Comparison of ENCODE assay signal across 1 cellular context in the genomic region with DNA sequence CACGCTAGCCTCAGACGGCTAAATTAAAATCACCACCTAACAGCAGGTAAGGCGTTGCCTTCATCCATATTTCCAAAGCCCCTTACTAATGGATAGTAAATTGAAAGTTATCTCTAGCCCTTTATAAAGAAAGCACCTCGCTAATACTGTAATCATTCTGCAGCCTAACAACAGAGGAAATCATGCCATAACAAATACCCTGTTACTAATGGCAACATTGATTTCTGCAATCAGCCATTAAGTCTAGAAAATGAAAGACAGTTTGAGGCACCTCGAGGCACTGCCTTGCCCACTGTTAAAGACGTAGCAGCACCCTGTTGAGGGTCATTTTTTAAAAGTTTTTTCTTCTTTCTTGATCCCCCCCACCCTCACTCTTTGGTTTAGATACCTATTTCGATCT.
TF ChIP-seq lines count a peak whose summit lies in the region.

No MANE protein-coding gene starts in this region.

TF ChIP-seq in HepG2, 621 proteins besides CTCF, POLR2A, EP300 and RAD21 (continued from another document):
- TF ChIP-seq ZNF34 (CRISPR knock-in tag; IDR thresholded peaks at IDR 0.05; ENCODE audit: borderline replicate concordance) (no peak), ZNF235 (CRISPR knock-in tag; IDR thresholded peaks at IDR 0.05; ENCODE audit: borderline replicate concordance) (no peak), SNAPC2 (CRISPR knock-in tag; IDR thresholded peaks at IDR 0.05) (no peak), MED8 (CRISPR knock-in tag; IDR thresholded peaks at IDR 0.05; ENCODE audit: insufficient replicate concordance) (no peak), CREB1 (IDR thresholded peaks at IDR 0.05) (no peak), CREB1 (CRISPR knock-in tag; IDR thresholded peaks at IDR 0.05) (no peak), ZNF264 (CRISPR knock-in tag; IDR thresholded peaks at IDR 0.05) (no peak), AKAP8 (CRISPR knock-in tag; IDR thresholded peaks at IDR 0.05) (no peak), GATAD1 (CRISPR knock-in tag; IDR thresholded peaks at IDR 0.05) (no peak), BHLHE40 (IDR thresholded peaks at IDR 0.05; ENCODE audit: low read length) (no peak)
- TF ChIP-seq, protein P1, sequence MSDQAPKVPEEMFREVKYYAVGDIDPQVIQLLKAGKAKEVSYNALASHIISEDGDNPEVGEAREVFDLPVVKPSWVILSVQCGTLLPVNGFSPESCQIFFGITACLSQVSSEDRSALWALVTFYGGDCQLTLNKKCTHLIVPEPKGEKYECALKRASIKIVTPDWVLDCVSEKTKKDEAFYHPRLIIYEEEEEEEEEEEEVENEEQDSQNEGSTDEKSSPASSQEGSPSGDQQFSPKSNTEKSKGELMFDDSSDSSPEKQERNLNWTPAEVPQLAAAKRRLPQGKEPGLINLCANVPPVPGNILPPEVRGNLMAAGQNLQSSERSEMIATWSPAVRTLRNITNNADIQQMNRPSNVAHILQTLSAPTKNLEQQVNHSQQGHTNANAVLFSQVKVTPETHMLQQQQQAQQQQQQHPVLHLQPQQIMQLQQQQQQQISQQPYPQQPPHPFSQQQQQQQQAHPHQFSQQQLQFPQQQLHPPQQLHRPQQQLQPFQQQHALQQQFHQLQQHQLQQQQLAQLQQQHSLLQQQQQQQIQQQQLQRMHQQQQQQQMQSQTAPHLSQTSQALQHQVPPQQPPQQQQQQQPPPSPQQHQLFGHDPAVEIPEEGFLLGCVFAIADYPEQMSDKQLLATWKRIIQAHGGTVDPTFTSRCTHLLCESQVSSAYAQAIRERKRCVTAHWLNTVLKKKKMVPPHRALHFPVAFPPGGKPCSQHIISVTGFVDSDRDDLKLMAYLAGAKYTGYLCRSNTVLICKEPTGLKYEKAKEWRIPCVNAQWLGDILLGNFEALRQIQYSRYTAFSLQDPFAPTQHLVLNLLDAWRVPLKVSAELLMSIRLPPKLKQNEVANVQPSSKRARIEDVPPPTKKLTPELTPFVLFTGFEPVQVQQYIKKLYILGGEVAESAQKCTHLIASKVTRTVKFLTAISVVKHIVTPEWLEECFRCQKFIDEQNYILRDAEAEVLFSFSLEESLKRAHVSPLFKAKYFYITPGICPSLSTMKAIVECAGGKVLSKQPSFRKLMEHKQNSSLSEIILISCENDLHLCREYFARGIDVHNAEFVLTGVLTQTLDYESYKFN (CRISPR knock-in tag; conservative IDR thresholded peaks at IDR 0.05), result no peak
